8 cellular contexts compared by ENCODE assay signal in the genomic region with DNA sequence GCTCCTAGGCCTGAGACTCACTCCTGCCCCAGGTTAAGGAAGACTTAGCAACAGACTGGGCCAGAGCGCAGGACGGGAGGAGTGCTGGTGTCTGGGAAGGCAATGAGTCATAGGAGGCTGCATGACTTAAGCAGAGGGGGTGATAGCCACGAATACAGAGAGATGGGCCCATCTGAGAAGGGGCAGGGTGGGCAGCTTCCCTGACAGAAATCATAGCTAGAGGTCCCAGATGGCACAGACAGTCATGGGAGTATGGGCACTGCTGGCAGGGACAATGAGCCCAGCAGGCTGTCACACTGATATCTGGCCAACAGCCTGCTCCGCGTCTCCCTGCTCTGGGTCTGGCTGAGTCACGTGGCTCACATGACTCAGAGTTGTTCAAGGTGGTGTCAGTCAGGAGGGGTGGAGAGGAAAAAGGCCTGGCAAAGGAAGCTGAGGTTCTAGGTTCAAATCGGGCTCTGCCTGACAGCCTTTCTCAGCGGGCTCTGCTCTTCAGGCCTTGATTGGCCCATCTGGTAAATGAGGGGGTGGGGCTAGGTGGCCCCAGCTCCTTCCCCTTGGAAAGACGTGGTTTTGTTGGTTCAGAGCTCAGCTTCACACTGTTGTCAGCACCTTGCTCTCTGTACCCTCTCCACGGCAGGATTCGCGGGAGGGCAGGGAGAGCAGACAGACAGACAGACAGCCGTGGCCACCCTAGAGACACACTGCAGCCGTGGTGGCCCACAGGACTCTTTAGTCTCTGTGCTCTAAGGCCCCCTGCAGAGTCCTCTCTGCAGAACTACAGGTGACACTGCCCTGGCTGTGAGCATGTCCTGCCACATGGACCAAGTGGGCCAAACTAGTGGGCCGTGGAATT. TPM values are rescaled to one million over a fixed set of nuclear protein-coding genes. Genes with fewer than 3 reads are reported as not detected.
DNase-seq lines count a peak whose midpoint lies in the region; ATAC-seq and TF ChIP-seq lines count a peak whose summit lies in the region.

No MANE protein-coding gene starts in this region.

- H3K9me3 ChIP-seq in right atrium auricular region = no peaks in the 10 kb centered on the region
- H3K9me3 ChIP-seq in skeletal muscle satellite cell (replicated peaks; ENCODE audit: low read length) = no peaks in the 10 kb centered on the region

- peak overlapping the region; percentile 76 to 81 for H3K27ac ChIP-seq in right atrium auricular region

- H3K4me1 ChIP-seq in right atrium auricular region = peaks cover 0 to 23% of the 10 kb centered on the region in 2 donors
- H3K4me1 ChIP-seq in skeletal muscle satellite cell (ENCODE audit: control insufficient read depth, insufficient read depth, low read length) = peaks cover 66% of the 10 kb centered on the region

- DNase-seq in AG09319 (ENCODE audit: extremely low read depth, low read depth) (peak; percentile 73), amygdala (lab: John Stamatoyannopoulos, UW) (peak in 49 of 56 donors; percentile 13 to 90 (median 55)), right atrium auricular region (ENCODE audit: low spot score) (peak; percentile 91)
- no peak for DNase-seq in activated naive CD4-positive, alpha-beta T cell treated with Interleukin-2 at 50 U/mL for 16 hours
- no peak for DNase-seq in activated CD4-positive, alpha-beta T cell treated with anti-CD3 and anti-CD28 coated beads, Interleukin-2, amount 50 U/mL, for 4 hours

- peak; percentile 50; the same call in 1 of the 2 replicates for TF ChIP-seq EP300 in Ishikawa (IDR thresholded peaks at IDR 0.05; ENCODE audit: borderline replicate concordance)

- H3K27me3 ChIP-seq in right atrium auricular region (no peaks in the 10 kb centered on the region), skeletal muscle satellite cell (ENCODE audit: control insufficient read depth, insufficient read depth, low read length) (no peaks in the 10 kb centered on the region)

- peak overlapping the region; percentile 62 for H3K9ac ChIP-seq in skeletal muscle satellite cell (ENCODE audit: low read depth, low read length)

- H3K36me3 ChIP-seq in right atrium auricular region (peaks cover 51% of the 10 kb centered on the region), skeletal muscle satellite cell (ENCODE audit: insufficient read depth, low read length) (peaks cover 72% of the 10 kb centered on the region)

- H3K4me3 ChIP-seq in right atrium auricular region = peak overlapping the region in 1 of 2 donors; percentile 3
- peak overlapping the region; percentile 28 for H3K4me3 ChIP-seq in skeletal muscle satellite cell (ENCODE audit: low read length)

- H3K4me2 ChIP-seq in skeletal muscle satellite cell (ENCODE audit: low read length) = peak overlapping the region; percentile 74

- no peak for TF ChIP-seq RAD21 in Ishikawa (IDR thresholded peaks at IDR 0.05; ENCODE audit: low read depth)

- no peak for ATAC-seq in HG03095 (IDR thresholded peaks at IDR 0.05; ENCODE audit: unreplicated experiment)

- no peak for TF ChIP-seq CTCF in AG09319 (IDR thresholded peaks at IDR 0.05; ENCODE audit: low read depth, low read length)
- no peak for TF ChIP-seq CTCF in right atrium auricular region (IDR thresholded peaks at IDR 0.05)

TF ChIP-seq in Ishikawa, 13 proteins besides CTCF, POLR2A, EP300 and RAD21:
- TF ChIP-seq TAF1 (IDR thresholded peaks at IDR 0.05; ENCODE audit: low read depth) (no peak), FOXM1 (IDR thresholded peaks at IDR 0.05; ENCODE audit: borderline replicate concordance, low read depth) (no peak), EGR1 (IDR thresholded peaks at IDR 0.05) (no peak), CREB1 (IDR thresholded peaks at IDR 0.05; ENCODE audit: low read depth) (no peak), NFIC (IDR thresholded peaks at IDR 0.05) (peak; percentile 70), TEAD4 (IDR thresholded peaks at IDR 0.05) (no peak), YY1 (IDR thresholded peaks at IDR 0.05; ENCODE audit: low read depth) (no peak; the same call in 1 of the 2 replicates), TCF12 (IDR thresholded peaks at IDR 0.05; ENCODE audit: low read depth) (peak; percentile 35), ZBTB7A (IDR thresholded peaks at IDR 0.05; ENCODE audit: low read depth) (no peak)
- TF ChIP-seq, protein P1, sequence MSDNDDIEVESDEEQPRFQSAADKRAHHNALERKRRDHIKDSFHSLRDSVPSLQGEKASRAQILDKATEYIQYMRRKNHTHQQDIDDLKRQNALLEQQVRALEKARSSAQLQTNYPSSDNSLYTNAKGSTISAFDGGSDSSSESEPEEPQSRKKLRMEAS (IDR thresholded peaks at IDR 0.05) = peak; percentile 30; the same call in 1 of the 2 replicates
- TF ChIP-seq, protein P2, sequence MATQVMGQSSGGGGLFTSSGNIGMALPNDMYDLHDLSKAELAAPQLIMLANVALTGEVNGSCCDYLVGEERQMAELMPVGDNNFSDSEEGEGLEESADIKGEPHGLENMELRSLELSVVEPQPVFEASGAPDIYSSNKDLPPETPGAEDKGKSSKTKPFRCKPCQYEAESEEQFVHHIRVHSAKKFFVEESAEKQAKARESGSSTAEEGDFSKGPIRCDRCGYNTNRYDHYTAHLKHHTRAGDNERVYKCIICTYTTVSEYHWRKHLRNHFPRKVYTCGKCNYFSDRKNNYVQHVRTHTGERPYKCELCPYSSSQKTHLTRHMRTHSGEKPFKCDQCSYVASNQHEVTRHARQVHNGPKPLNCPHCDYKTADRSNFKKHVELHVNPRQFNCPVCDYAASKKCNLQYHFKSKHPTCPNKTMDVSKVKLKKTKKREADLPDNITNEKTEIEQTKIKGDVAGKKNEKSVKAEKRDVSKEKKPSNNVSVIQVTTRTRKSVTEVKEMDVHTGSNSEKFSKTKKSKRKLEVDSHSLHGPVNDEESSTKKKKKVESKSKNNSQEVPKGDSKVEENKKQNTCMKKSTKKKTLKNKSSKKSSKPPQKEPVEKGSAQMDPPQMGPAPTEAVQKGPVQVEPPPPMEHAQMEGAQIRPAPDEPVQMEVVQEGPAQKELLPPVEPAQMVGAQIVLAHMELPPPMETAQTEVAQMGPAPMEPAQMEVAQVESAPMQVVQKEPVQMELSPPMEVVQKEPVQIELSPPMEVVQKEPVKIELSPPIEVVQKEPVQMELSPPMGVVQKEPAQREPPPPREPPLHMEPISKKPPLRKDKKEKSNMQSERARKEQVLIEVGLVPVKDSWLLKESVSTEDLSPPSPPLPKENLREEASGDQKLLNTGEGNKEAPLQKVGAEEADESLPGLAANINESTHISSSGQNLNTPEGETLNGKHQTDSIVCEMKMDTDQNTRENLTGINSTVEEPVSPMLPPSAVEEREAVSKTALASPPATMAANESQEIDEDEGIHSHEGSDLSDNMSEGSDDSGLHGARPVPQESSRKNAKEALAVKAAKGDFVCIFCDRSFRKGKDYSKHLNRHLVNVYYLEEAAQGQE (IDR thresholded peaks at IDR 0.05; ENCODE audit: low read depth) = no peak
- TF ChIP-seq, protein P3, sequence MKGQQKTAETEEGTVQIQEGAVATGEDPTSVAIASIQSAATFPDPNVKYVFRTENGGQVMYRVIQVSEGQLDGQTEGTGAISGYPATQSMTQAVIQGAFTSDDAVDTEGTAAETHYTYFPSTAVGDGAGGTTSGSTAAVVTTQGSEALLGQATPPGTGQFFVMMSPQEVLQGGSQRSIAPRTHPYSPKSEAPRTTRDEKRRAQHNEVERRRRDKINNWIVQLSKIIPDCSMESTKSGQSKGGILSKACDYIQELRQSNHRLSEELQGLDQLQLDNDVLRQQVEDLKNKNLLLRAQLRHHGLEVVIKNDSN (IDR thresholded peaks at IDR 0.05) = peak; percentile 93
TF ChIP-seq in Ishikawa: peak in this region for 4.

RNA-seq across cellular contexts. Expression of a gene that starts 47.8 kb away (rescaled TPM):
- total RNA-seq in right atrium auricular region = not detected
- not detected in 2 replicates for total RNA-seq in skeletal muscle satellite cell (2012; rRNA removed)

Comparison
In these comparisons a context has a peak if more than half of its experiments do, and no peak if none do; other contexts are left out.
1. DNase-seq: peak in AG09319 (single experiment), amygdala (49 of 56) and right atrium auricular region (single experiment); none in activated naive CD4-positive, alpha-beta T cell treated with Interleukin-2 at 50 U/mL for 16 hours (single experiment) and activated CD4-positive, alpha-beta T cell treated with anti-CD3 and anti-CD28 coated beads, Interleukin-2, amount 50 U/mL, for 4 hours (0 of 2).